24 cellular contexts compared by ENCODE assay signal in the genomic region with DNA sequence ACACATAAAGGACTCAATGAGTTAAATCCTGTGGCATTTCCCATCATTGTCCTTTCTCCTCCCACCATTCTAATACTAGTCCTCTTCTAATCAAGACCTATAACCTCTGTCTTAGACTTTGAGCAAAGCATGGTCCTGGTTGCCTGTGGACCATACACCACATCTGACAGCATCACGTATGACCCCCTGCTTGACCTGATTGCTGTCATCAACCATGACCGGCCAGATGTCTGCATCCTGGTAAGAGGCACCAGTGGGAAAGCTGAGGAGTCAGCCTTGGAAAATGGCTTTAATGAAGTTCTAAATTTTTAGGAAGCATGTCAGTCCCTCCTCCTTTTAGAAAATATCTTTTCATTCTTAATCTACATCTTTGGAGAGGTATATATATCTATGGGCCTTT. TPM values are rescaled to one million over a fixed set of nuclear protein-coding genes. Genes with fewer than 3 reads are reported as not detected.
"Had no signal": no experiment of that assay in that cellular context is flagged by ENCODE, and none has a peak within 500 bp of the region (broad histone marks: within the 10 kb centered on the region; RNA-seq: fewer than 3 reads in every experiment).

No MANE protein-coding gene starts in this region.

- H3K79me2 ChIP-seq: hepatocyte had no signal

- H3K4me1 ChIP-seq: neural progenitor cell, prostate gland had no signal

- H3K9me3 Mint-ChIP-seq: activated T-helper 17 cell treated with anti-CD3 and anti-CD28 coated beads, Interleukin-2, amount 50 U/mL, for 72 hours; dendritic cell treated with granulocyte-macrophage colony-stimulating factor and Interleukin-4, amounts not matched to agents 40 ng/mL and 50 ng/mL, for 4 days; immature natural killer cell; naive thymus-derived CD4-positive, alpha-beta T cell; neural progenitor cell; T-cell had no signal

- H3K27ac Mint-ChIP-seq: activated naive CD8-positive, alpha-beta T cell; activated T-helper 17 cell treated with anti-CD3 and anti-CD28 coated beads, Interleukin-2, amount 50 U/mL, for 72 hours; dendritic cell treated with granulocyte-macrophage colony-stimulating factor and Interleukin-4, amounts not matched to agents 40 ng/mL and 50 ng/mL, for 4 days; neural progenitor cell; T-cell had no signal

- H3K27me3 ChIP-seq: adrenal gland, ascending aorta, brain microvascular endothelial cell, esophagus muscularis mucosa, hepatocyte, neural progenitor cell, tibial artery had no signal

- H3K4me1 Mint-ChIP-seq: immature natural killer cell, neural progenitor cell had no signal

- H3K9ac ChIP-seq: neural progenitor cell had no signal

- H3K9me3 ChIP-seq: adrenal gland, ascending aorta, esophagus muscularis mucosa, prostate gland, tibial artery had no signal

- ATAC-seq: activated T-helper 17 cell treated with anti-CD3 and anti-CD28 coated beads, Interleukin-2, amount 50 U/mL, for 72 hours; left lobe of liver; naive thymus-derived CD4-positive, alpha-beta T cell; T-cell had no signal

- H3K27me3 Mint-ChIP-seq: activated naive CD8-positive, alpha-beta T cell; activated T-helper 17 cell treated with anti-CD3 and anti-CD28 coated beads, Interleukin-2, amount 50 U/mL, for 72 hours; dendritic cell treated with granulocyte-macrophage colony-stimulating factor and Interleukin-4, amounts not matched to agents 40 ng/mL and 50 ng/mL, for 4 days; naive thymus-derived CD4-positive, alpha-beta T cell; T-cell had no signal

- H3K4me2 ChIP-seq: hepatocyte, neural progenitor cell had no signal

- H3K36me3 ChIP-seq: adrenal gland, prostate gland had no signal

- H3K4me3 Mint-ChIP-seq: activated naive CD8-positive, alpha-beta T cell; activated T-helper 17 cell treated with anti-CD3 and anti-CD28 coated beads, Interleukin-2, amount 50 U/mL, for 72 hours; dendritic cell treated with granulocyte-macrophage colony-stimulating factor and Interleukin-4, amounts not matched to agents 40 ng/mL and 50 ng/mL, for 4 days; immature natural killer cell; naive thymus-derived CD4-positive, alpha-beta T cell; T-cell had no signal

- H2AFZ ChIP-seq: hepatocyte, neural progenitor cell had no signal

- H3K27ac ChIP-seq: adrenal gland, ascending aorta, brain microvascular endothelial cell, hepatocyte, neural progenitor cell, prostate gland, tibial artery, WERI-Rb-1 had no signal

- DNase-seq: activated CD4-positive, CD25-positive, alpha-beta regulatory T cell treated with anti-CD3 and anti-CD28 coated beads, Interleukin-2, amount 50 U/mL, for 72 hours; activated naive CD4-positive, alpha-beta T cell; activated T-cell treated with anti-CD3 and anti-CD28 coated beads, Interleukin-2, amount 50 U/mL, for 1 hour; adrenal gland; brain microvascular endothelial cell; caudate nucleus; effector CD8-positive, alpha-beta T cell; immature natural killer cell; naive thymus-derived CD4-positive, alpha-beta T cell; stimulated activated CD4-positive, alpha-beta T cell treated with anti-CD3 and anti-CD28 coated beads, Interleukin-2, amount 100 ng/mL, for 48 hours; stimulated activated naive CD4-positive, alpha-beta T cell treated with Interleukin-2 at 50 U/mL for 16 hours; T-cell; tibial artery; WERI-Rb-1 had no signal

- H3K4me3 ChIP-seq: adrenal gland, ascending aorta, esophagus muscularis mucosa, hepatocyte, lung, neural progenitor cell, prostate gland, tibial artery had no signal

RNA-seq across cellular contexts. Expression of gene CDC42EP2, which starts 27.1 kb away (rescaled TPM):
- polyA plus RNA-seq: immature natural killer cell; naive thymus-derived CD4-positive, alpha-beta T cell had no signal
